Comparison of ENCODE assay signal across 21 cellular contexts in the genomic region with DNA sequence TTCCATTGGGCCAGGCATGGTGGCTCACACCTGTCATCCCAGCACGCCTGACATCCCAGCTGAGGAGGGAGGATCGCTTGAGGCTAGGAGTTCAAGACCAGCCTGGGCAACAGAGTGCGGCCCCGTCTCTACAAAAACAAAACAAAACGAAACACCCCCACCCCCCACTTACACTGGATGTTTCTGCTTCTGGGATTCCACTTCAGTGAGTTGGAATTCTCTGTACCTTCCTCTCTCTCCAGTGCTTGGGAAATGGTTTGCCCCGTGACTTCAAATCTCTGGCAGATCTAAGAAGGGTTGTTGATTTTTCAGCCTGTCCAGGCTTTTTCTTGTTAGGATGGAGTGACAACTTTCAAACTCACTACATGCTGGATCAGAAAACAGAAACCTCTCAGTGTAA.
"Had no signal": no experiment of that assay in that cellular context is flagged by ENCODE, and none has a peak within 500 bp of the region (broad histone marks: within the 10 kb centered on the region; RNA-seq: fewer than 3 reads in every experiment).

No MANE protein-coding gene starts in this region.

- H3K27ac Mint-ChIP-seq: dendritic cell treated with granulocyte-macrophage colony-stimulating factor and Interleukin-4, amounts not matched to agents 40 ng/mL and 50 ng/mL, for 4 days; endodermal cell; nephron progenitor cell; stimulated activated naive B cell treated with anti-CD40 and anti-IgM and Interleukin-4, amounts not matched to agents 10 μg/mL and 1 μg/mL and 100 μg/mL, for 72 hours; stimulated activated naive CD8-positive, alpha-beta T cell treated with anti-CD3 and anti-CD28 coated beads, Interleukin-15, amount 100 ng/mL, for 72 hours had no signal

- H3K4me1 Mint-ChIP-seq: endodermal cell; naive thymus-derived CD4-positive, alpha-beta T cell had no signal

- ATAC-seq: gastroesophageal sphincter; left colon; left ventricle myocardium superior; naive thymus-derived CD4-positive, alpha-beta T cell; sciatic nerve; stimulated activated naive B cell treated with anti-CD40 and anti-IgM and Interleukin-4, amounts not matched to agents 10 μg/mL and 1 μg/mL and 100 μg/mL, for 72 hours; stimulated activated naive CD8-positive, alpha-beta T cell treated with anti-CD3 and anti-CD28 coated beads, Interleukin-15, amount 100 ng/mL, for 72 hours had no signal

- DNase-seq: cerebellar nuclear complex; endodermal cell; glutamatergic neuron; islet precursor cell; left colon; left ventricle myocardium superior; mesendoderm; naive thymus-derived CD4-positive, alpha-beta T cell; nephron progenitor cell; posterior cingulate gyrus; stimulated activated CD4-positive, alpha-beta T cell treated with anti-CD3 and anti-CD28 coated beads, Interleukin-2, amount 100 ng/mL, for 24 hours; stimulated activated CD4-positive, alpha-beta T cell treated with anti-CD3 and anti-CD28 coated beads, Interleukin-4, amount 100 ng/mL, for 4 hours; stimulated activated naive B cell treated with anti-CD40 and anti-IgM and Interleukin-4, amounts not matched to agents 10 μg/mL and 1 μg/mL and 100 μg/mL, for 72 hours; stimulated activated naive CD8-positive, alpha-beta T cell treated with anti-CD3 and anti-CD28 coated beads, Interleukin-15, amount 100 ng/mL, for 72 hours; testis had no signal

- H3K9me3 Mint-ChIP-seq: dendritic cell treated with granulocyte-macrophage colony-stimulating factor and Interleukin-4, amounts not matched to agents 40 ng/mL and 50 ng/mL, for 4 days; naive thymus-derived CD4-positive, alpha-beta T cell; stimulated activated naive B cell treated with anti-CD40 and anti-IgM and Interleukin-4, amounts not matched to agents 10 μg/mL and 1 μg/mL and 100 μg/mL, for 72 hours; stimulated activated naive CD8-positive, alpha-beta T cell treated with anti-CD3 and anti-CD28 coated beads, Interleukin-15, amount 100 ng/mL, for 72 hours had no signal

- H3K27ac ChIP-seq: gastroesophageal sphincter, neutrophil, testis, tibial nerve had no signal

- H3K4me3 Mint-ChIP-seq: dendritic cell treated with granulocyte-macrophage colony-stimulating factor and Interleukin-4, amounts not matched to agents 40 ng/mL and 50 ng/mL, for 4 days; endodermal cell; naive thymus-derived CD4-positive, alpha-beta T cell; nephron progenitor cell; stimulated activated naive B cell treated with anti-CD40 and anti-IgM and Interleukin-4, amounts not matched to agents 10 μg/mL and 1 μg/mL and 100 μg/mL, for 72 hours; stimulated activated naive CD8-positive, alpha-beta T cell treated with anti-CD3 and anti-CD28 coated beads, Interleukin-15, amount 100 ng/mL, for 72 hours had no signal

- H3K4me1 ChIP-seq: gastroesophageal sphincter, testis, tibial nerve had no signal

- H3K36me3 Mint-ChIP-seq: naive thymus-derived CD4-positive, alpha-beta T cell; stimulated activated naive B cell treated with anti-CD40 and anti-IgM and Interleukin-4, amounts not matched to agents 10 μg/mL and 1 μg/mL and 100 μg/mL, for 72 hours had no signal

- H3K27me3 Mint-ChIP-seq: dendritic cell treated with granulocyte-macrophage colony-stimulating factor and Interleukin-4, amounts not matched to agents 40 ng/mL and 50 ng/mL, for 4 days; stimulated activated naive CD8-positive, alpha-beta T cell treated with anti-CD3 and anti-CD28 coated beads, Interleukin-15, amount 100 ng/mL, for 72 hours had no signal

- H3K27me3 ChIP-seq: gastroesophageal sphincter, neutrophil, testis, tibial nerve had no signal

- H3K36me3 ChIP-seq: gastroesophageal sphincter, neutrophil, tibial nerve had no signal

- H3K9me3 ChIP-seq: gastroesophageal sphincter, neutrophil, testis had no signal

- H3K4me3 ChIP-seq: gastroesophageal sphincter, lung, testis, tibial nerve had no signal
